Comparison of ENCODE assay signal across 10 cellular contexts in the genomic region with DNA sequence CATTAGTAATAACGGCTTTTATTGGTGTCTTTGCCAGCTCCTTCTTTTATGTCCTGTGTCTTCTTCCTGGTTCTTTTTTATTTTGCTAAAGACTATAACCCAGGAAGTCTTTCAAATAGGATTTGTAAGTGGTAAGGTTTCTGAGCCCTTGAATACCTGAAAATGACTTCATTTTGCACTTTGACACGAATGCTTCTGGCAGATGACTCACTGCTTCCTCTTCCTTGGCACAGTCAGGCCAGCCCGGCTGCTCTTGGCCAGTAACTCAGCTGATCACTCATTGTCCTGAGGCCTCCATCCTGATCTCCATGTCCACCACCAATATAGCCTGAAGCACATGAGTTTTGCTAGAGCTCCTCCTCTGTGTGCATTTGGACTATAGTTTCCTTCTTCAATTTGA. TPM values are rescaled to one million over a fixed set of nuclear protein-coding genes. Genes with fewer than 3 reads are reported as not detected.
A peak's percentile ranks its signal among the peaks of the same experiment; 100 is the strongest.
DNase-seq lines count a peak whose midpoint lies in the region; ATAC-seq and TF ChIP-seq lines count a peak whose summit lies in the region.
"Had no signal": no experiment of that assay in that cellular context is flagged by ENCODE, and none has a peak within 500 bp of the region (broad histone marks: within the 10 kb centered on the region; RNA-seq: fewer than 3 reads in every experiment).

No MANE protein-coding gene starts in this region.

- no peaks in the 10 kb centered on the region for H3K27me3 ChIP-seq in HCT116 (ENCODE audit: insufficient read depth, low read length)
- no peaks in the 10 kb centered on the region for H3K27me3 ChIP-seq in skeletal muscle satellite cell (ENCODE audit: control insufficient read depth, insufficient read depth, low read length)
- no peaks in the 10 kb centered on the region for H3K27me3 ChIP-seq in sigmoid colon

- peak; percentile 76 for DNase-seq in HCT116 (ENCODE audit: low read depth, low spot score)
- peak; percentile 25 for DNase-seq in SW480 (ENCODE audit: low spot score)
- DNase-seq in foreskin melanocyte: peak; percentile 71
- DNase-seq in SKM-1 (lab: John Stamatoyannopoulos, UW; ENCODE audit: unreplicated experiment): no peak
- DNase-seq in sigmoid colon: no peak
- DNase-seq: activated CD4-positive, CD25-positive, alpha-beta regulatory T cell had no signal

- TF ChIP-seq RAD21 in HCT116 (IDR thresholded peaks at IDR 0.05; ENCODE audit: low read depth): peak; percentile 18; the same call in 1 of the 2 replicates

- TF ChIP-seq CTCF in HCT116 (IDR thresholded peaks at IDR 0.05 in 2 of 3, conservative IDR thresholded peaks at IDR 0.05 in 1 of 3; ENCODE audit: borderline replicate concordance in 1 of 3, insufficient read depth in 1 of 3, low read depth in 2 of 3, low read length in 2 of 3) (no peak), sigmoid colon (IDR thresholded peaks at IDR 0.05) (no peak)

- H3K79me2 ChIP-seq in HCT116 (ENCODE audit: insufficient read depth, low read length): no peaks in the 10 kb centered on the region

- no peaks in the 10 kb centered on the region for H4K20me1 ChIP-seq in HCT116 (ENCODE audit: insufficient read depth)

- H3K4me3 ChIP-seq in HCT116 (replicated peaks in 1 of 2; ENCODE audit: low read depth in 1 of 2, low read length in 2 of 2) (peak overlapping the region in 1 of 2 experiments; percentile 15; a peak in 1 of 4 replicates), skeletal muscle satellite cell (ENCODE audit: low read length) (no peak overlapping the region), sigmoid colon (no peak overlapping the region)

- H3K9ac ChIP-seq in HCT116 (ENCODE audit: low read length) (no peak overlapping the region), skeletal muscle satellite cell (ENCODE audit: low read depth, low read length) (no peak overlapping the region)

- peak overlapping the region; percentile 48 for H3K4me2 ChIP-seq in HCT116 (ENCODE audit: low read length)
- H3K4me2 ChIP-seq in skeletal muscle satellite cell (ENCODE audit: low read length): peak overlapping the region; percentile 16

- POLR2A ChIA-PET in HCT116 (lab: Charles Lee): interaction anchor here (1.5 kb wide), 1 partner anchor 9 kb away, joined by 4 read pairs; no protein-coding TSS in a partner anchor

- CTCF ChIA-PET in HCT116 (lab: Charles Lee): interaction anchor here (1.6 kb wide), 1 partner anchor 9 kb away, joined by 9 read pairs; no protein-coding TSS in a partner anchor

- H2AFZ ChIP-seq in HCT116 (ENCODE audit: low read depth, low read length, poor library complexity, severe bottlenecking): peak overlapping the region; percentile 56

- RAD21 ChIA-PET in HCT116 (lab: Charles Lee; ENCODE audit: low non-redundant PET in 1 of 2, low total read pairs in 2 of 2, uncharacterized antibody in 2 of 2, unreplicated experiment in 2 of 2): no interaction called here

- H3K9me3 ChIP-seq in HCT116 (ENCODE audit: control insufficient read depth in 1 of 2, insufficient read depth in 1 of 2, low read depth in 1 of 2, low read length in 2 of 2) (peaks cover 0 to 13% of the 10 kb centered on the region in 2 experiments; a peak in 1 of 4 replicates), skeletal muscle satellite cell (replicated peaks; ENCODE audit: low read length) (peaks cover 2% of the 10 kb centered on the region), sigmoid colon (peaks cover 0 to 5% (median 4%) of the 10 kb centered on the region in 4 donors)

- no TSS peak for BruUV-seq in HCT116 (replicated peaks; lab: Mats Ljungman, UMichigan)

- intact Hi-C loops in HCT116 (cut with micrococcal nuclease): no loop called here
- intact Hi-C loops in sigmoid colon (cut with DNase I): no loop called here

- WGBS in sigmoid colon, 2 donors: 6 to 57% methylated on average over 3 of the region's 3 CpGs

- no peak for TF ChIP-seq POLR2A in HCT116 (IDR thresholded peaks at IDR 0.05; ENCODE audit: borderline replicate concordance, extremely low read depth, insufficient read depth, insufficient read length)
- no peak for TF ChIP-seq POLR2A in sigmoid colon (IDR thresholded peaks at IDR 0.05)

- no peak for TF ChIP-seq EP300 in sigmoid colon (IDR thresholded peaks at IDR 0.05)

- H3K27ac ChIP-seq in HCT116 (ENCODE audit: low read depth, low read length) (peak overlapping the region; percentile 25; the same call in 1 of the 2 replicates), sigmoid colon (no peak overlapping the region)

- ATAC-seq in HCT116 (peak; percentile 89), HG02981 (IDR thresholded peaks at IDR 0.05; ENCODE audit: unreplicated experiment) (no peak), HG02885 (IDR thresholded peaks at IDR 0.05; ENCODE audit: poor library complexity, unreplicated experiment) (no peak)

- H3K4me1 ChIP-seq in HCT116 (ENCODE audit: control insufficient read depth in 1 of 2, insufficient read depth in 2 of 2, low read length in 2 of 2) (peaks cover 12 to 17% of the 10 kb centered on the region in 2 experiments), skeletal muscle satellite cell (ENCODE audit: control insufficient read depth, insufficient read depth, low read length) (peaks cover 11% of the 10 kb centered on the region), sigmoid colon (no peaks in the 10 kb centered on the region)

- H3K36me3 ChIP-seq in HCT116 (ENCODE audit: control insufficient read depth in 1 of 2, insufficient read depth in 2 of 2, low read length in 2 of 2): peaks cover 0 to 8% of the 10 kb centered on the region in 2 experiments; a peak in 1 of 4 replicates
- peaks cover 11% of the 10 kb centered on the region for H3K36me3 ChIP-seq in skeletal muscle satellite cell (ENCODE audit: insufficient read depth, low read length)
- no peaks in the 10 kb centered on the region for H3K36me3 ChIP-seq in sigmoid colon

- no peaks in the 10 kb centered on the region for H3K9me2 ChIP-seq in HCT116 (ENCODE audit: insufficient read depth)

TF ChIP-seq in HCT116, 20 proteins besides CTCF, POLR2A, EP300 and RAD21:
- TF ChIP-seq FOSL1 (IDR thresholded peaks at IDR 0.05; ENCODE audit: low read depth) (peak; percentile 90), CEBPB (IDR thresholded peaks at IDR 0.05; ENCODE audit: low read depth) (0 out of 2 replicates have a peak, but pooled peaks have one; percentile 43), SRF (IDR thresholded peaks at IDR 0.05; ENCODE audit: low read depth) (0 out of 2 replicates have a peak, but pooled peaks have one; percentile 50), SIN3A (IDR thresholded peaks at IDR 0.05; ENCODE audit: low read depth) (peak; percentile 61; the same call in 1 of the 2 replicates), CBX3 (IDR thresholded peaks at IDR 0.05; ENCODE audit: low read depth) (peak; percentile 94), EGR1 (IDR thresholded peaks at IDR 0.05; ENCODE audit: low read depth) (no peak), YY1 (IDR thresholded peaks at IDR 0.05; ENCODE audit: extremely low read depth, insufficient replicate concordance, low read depth, low read length) (no peak), JUND (IDR thresholded peaks at IDR 0.05) (peak; percentile 92), ELF1 (IDR thresholded peaks at IDR 0.05; ENCODE audit: borderline replicate concordance, low read depth) (peak; percentile 48), SP1 (IDR thresholded peaks at IDR 0.05; ENCODE audit: low read depth) (peak; percentile 74)
- TF ChIP-seq, protein P1, sequence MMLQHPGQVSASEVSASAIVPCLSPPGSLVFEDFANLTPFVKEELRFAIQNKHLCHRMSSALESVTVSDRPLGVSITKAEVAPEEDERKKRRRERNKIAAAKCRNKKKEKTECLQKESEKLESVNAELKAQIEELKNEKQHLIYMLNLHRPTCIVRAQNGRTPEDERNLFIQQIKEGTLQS (IDR thresholded peaks at IDR 0.05): peak; percentile 82; the same call in 1 of the 2 replicates
- TF ChIP-seq, protein P2, sequence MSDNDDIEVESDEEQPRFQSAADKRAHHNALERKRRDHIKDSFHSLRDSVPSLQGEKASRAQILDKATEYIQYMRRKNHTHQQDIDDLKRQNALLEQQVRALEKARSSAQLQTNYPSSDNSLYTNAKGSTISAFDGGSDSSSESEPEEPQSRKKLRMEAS (IDR thresholded peaks at IDR 0.05): peak; percentile 64
- TF ChIP-seq, protein P3, sequence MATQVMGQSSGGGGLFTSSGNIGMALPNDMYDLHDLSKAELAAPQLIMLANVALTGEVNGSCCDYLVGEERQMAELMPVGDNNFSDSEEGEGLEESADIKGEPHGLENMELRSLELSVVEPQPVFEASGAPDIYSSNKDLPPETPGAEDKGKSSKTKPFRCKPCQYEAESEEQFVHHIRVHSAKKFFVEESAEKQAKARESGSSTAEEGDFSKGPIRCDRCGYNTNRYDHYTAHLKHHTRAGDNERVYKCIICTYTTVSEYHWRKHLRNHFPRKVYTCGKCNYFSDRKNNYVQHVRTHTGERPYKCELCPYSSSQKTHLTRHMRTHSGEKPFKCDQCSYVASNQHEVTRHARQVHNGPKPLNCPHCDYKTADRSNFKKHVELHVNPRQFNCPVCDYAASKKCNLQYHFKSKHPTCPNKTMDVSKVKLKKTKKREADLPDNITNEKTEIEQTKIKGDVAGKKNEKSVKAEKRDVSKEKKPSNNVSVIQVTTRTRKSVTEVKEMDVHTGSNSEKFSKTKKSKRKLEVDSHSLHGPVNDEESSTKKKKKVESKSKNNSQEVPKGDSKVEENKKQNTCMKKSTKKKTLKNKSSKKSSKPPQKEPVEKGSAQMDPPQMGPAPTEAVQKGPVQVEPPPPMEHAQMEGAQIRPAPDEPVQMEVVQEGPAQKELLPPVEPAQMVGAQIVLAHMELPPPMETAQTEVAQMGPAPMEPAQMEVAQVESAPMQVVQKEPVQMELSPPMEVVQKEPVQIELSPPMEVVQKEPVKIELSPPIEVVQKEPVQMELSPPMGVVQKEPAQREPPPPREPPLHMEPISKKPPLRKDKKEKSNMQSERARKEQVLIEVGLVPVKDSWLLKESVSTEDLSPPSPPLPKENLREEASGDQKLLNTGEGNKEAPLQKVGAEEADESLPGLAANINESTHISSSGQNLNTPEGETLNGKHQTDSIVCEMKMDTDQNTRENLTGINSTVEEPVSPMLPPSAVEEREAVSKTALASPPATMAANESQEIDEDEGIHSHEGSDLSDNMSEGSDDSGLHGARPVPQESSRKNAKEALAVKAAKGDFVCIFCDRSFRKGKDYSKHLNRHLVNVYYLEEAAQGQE (IDR thresholded peaks at IDR 0.05; ENCODE audit: low read depth): no peak

RNA-seq across cellular contexts. Expression of a gene that starts 48.7 kb away (rescaled TPM):
- 0.59 TPM for total RNA-seq in HCT116 (2021; ENCODE audit: unreplicated experiment)
- polyA plus RNA-seq in HCT116 (2012): 0.14 and 1.00 TPM in 2 replicates
- under 0.01 TPM in 1 of 2 replicates, not detected in the other for total RNA-seq in skeletal muscle satellite cell (2012; rRNA removed)
- total RNA-seq in sigmoid colon: under 1 TPM in 1 of 4 donors, not detected in 3; 0.14 TPM
- polyA plus RNA-seq in sigmoid colon: 1 to 10 TPM in 1 of 3 donors, under 1 TPM in 1, not detected in 1; 0.47 to 5.4 TPM
- total RNA-seq: chondrocyte had no signal

Comparison
In these comparisons a context has a peak if more than half of its experiments do, and no peak if none do; other contexts are left out.
1. DNase-seq: peak in HCT116 (single experiment), SW480 (single experiment) and foreskin melanocyte (single experiment); none in SKM-1 (single experiment) and sigmoid colon (single experiment).